ENCODE assay signal across 8 cellular contexts in the genomic region with DNA sequence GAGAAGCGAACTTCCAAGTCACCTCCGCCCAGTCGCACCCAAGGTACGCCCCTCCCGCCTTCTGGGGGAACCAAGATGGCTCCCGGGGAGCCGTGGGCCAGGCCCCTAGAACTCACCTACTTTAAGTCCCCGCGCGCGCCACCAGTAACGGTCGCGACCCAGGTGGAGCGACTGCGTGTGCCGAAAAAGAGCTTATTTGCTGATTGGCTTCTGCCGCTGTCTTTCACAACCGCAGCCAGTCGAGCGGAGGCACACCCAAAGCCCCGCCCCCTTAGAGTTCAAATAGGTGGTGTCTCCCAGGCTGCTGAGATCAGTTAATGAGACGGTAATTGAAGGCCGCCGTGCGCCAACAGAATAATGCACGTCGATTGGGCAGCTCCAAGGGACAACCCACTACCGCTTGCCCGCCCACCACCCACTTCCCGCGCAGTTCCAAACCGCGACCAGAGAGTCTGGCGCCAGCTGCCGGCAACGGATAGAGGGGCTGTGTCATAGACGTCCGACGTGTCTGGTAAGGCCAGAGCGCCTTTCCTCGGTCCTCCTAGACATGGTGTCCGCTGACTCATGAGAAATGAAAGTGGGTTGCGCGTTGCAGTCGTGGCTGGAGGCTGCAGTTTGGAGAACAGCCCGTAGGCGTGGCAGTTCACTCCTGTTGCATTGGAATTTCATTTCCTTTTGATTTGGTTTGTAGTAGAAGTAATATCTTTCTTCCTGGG. TPM values are rescaled to one million over a fixed set of nuclear protein-coding genes. Genes with fewer than 3 reads are reported as not detected.
DNase-seq lines count a peak whose midpoint lies in the region; ATAC-seq and TF ChIP-seq lines count a peak whose summit lies in the region.

TSS of gene MDC1 (minus strand) at position 153 of the 716 bp plus-strand sequence. CDS start 2,106 bp downstream, outside the sequence.

- H3K27me3 ChIP-seq in ascending aorta (no peaks in the 10 kb centered on the region), right atrium auricular region (no peaks in the 10 kb centered on the region), uterus (no peaks in the 10 kb centered on the region)

- peaks cover 65% of the 10 kb centered on the region for H3K36me3 Mint-ChIP-seq in T-helper 2 cell treated with Interferon-gamma antibody and Interleukin-4, amounts not matched to agents 5 μg/mL and 100 μg/mL, for 36 hours (ENCODE audit: low read depth)

- peak within 1 kb of the TSS; percentile 93 for H3K4me3 Mint-ChIP-seq in T-helper 2 cell treated with Interferon-gamma antibody and Interleukin-4, amounts not matched to agents 5 μg/mL and 100 μg/mL, for 36 hours

- H3K4me1 Mint-ChIP-seq in T-helper 2 cell treated with Interferon-gamma antibody and Interleukin-4, amounts not matched to agents 5 μg/mL and 100 μg/mL, for 36 hours (ENCODE audit: low read depth), result peaks cover 47% of the 10 kb centered on the region

- H3K36me3 ChIP-seq in ascending aorta (peaks cover 19 to 26% of the 10 kb centered on the region in 2 donors), right atrium auricular region (peaks cover 18% of the 10 kb centered on the region), uterus (no peaks in the 10 kb centered on the region)

- H3K27ac ChIP-seq in ascending aorta, result peak within 1 kb of the TSS; percentile 93 to 94
- peak within 1 kb of the TSS; percentile 91 to 94 for H3K27ac ChIP-seq in right atrium auricular region
- peak within 1 kb of the TSS; percentile 91 to 96 for H3K27ac ChIP-seq in uterus

- TF ChIP-seq POLR2A in uterus (IDR thresholded peaks at IDR 0.05), result peak; percentile 83 to 88

- DNase-seq in NCI-H1930 (lab: John Stamatoyannopoulos, UW), result peak; percentile 99
- peak; percentile 100 for DNase-seq in T-helper 2 cell treated with Interferon-gamma antibody and Interleukin-4, amounts not matched to agents 5 μg/mL and 100 μg/mL, for 36 hours (ENCODE audit: low spot score)
- peak; percentile 100 for DNase-seq in ascending aorta (ENCODE audit: low spot score in 2 of 2)
- peak; percentile 100 for DNase-seq in right atrium auricular region (ENCODE audit: low spot score)
- peak; percentile 100 for DNase-seq in pulmonary artery endothelial cell (ENCODE audit: low read depth, low spot score)
- peak; percentile 100 for DNase-seq in uterus

- TF ChIP-seq CTCF in ascending aorta (IDR thresholded peaks at IDR 0.05) (peak in 1 of 3 experiments; percentile 65), right atrium auricular region (IDR thresholded peaks at IDR 0.05) (peak in 1 of 2 donors; percentile 45), uterus (IDR thresholded peaks at IDR 0.05) (peak; percentile 21 to 63 (median 38))

- H3K9me3 ChIP-seq in ascending aorta (no peaks in the 10 kb centered on the region), right atrium auricular region (no peaks in the 10 kb centered on the region), uterus (no peaks in the 10 kb centered on the region)

- no peaks in the 10 kb centered on the region for H3K9me3 Mint-ChIP-seq in T-helper 2 cell treated with Interferon-gamma antibody and Interleukin-4, amounts not matched to agents 5 μg/mL and 100 μg/mL, for 36 hours

- H3K4me3 ChIP-seq in ascending aorta (peak within 1 kb of the TSS; percentile 69 to 77), right atrium auricular region (peak within 1 kb of the TSS; percentile 53 to 67), uterus (peak within 1 kb of the TSS; percentile 62 to 65)

- ATAC-seq in GM18502 (IDR thresholded peaks at IDR 0.05; ENCODE audit: poor library complexity, unreplicated experiment) (peak; percentile 69), HG02970 (IDR thresholded peaks at IDR 0.05; ENCODE audit: low FRiP score, unreplicated experiment) (peak; percentile 66)

- H3K27me3 Mint-ChIP-seq in T-helper 2 cell treated with Interferon-gamma antibody and Interleukin-4, amounts not matched to agents 5 μg/mL and 100 μg/mL, for 36 hours (ENCODE audit: low read depth), result peaks cover 4% of the 10 kb centered on the region

- H3K4me1 ChIP-seq in ascending aorta (peaks cover 0 to 24% of the 10 kb centered on the region in 2 donors), right atrium auricular region (peaks cover 0 to 38% of the 10 kb centered on the region in 2 donors), uterus (no peaks in the 10 kb centered on the region)

- intact Hi-C loops in ascending aorta (cut with DNase I), result loop anchor here (1.0 kb wide), 3 partner anchors 26 to 100 kb away; partner anchors contain the start of genes MRPS18B and PPP1R10
- intact Hi-C loops in uterus (cut with DNase I; ENCODE audit: low total_unique reads), result no loop called here

- H3K27ac Mint-ChIP-seq in T-helper 2 cell treated with Interferon-gamma antibody and Interleukin-4, amounts not matched to agents 5 μg/mL and 100 μg/mL, for 36 hours, result peak within 1 kb of the TSS; percentile 98

RNA-seq across cellular contexts. Expression of gene MDC1, which starts in this region (rescaled TPM):
- total RNA-seq in ascending aorta (27.1 TPM), right atrium auricular region (10 to 100 TPM in 1 of 2 donors, 1 to 10 TPM in 1; 6.7 to 12.3 TPM), pulmonary artery endothelial cell (10.2 and 11.0 TPM in 2 replicates), uterus (10 to 100 TPM in 2 of 4 donors, 1 to 10 TPM in 2; 3.1 to 61.9 (median 10.2) TPM)

Comparison
In these comparisons a context has a peak if more than half of its experiments do, and no peak if none do; other contexts are left out.
1. Peak in every context shown above with its lines: DNase-seq, ATAC-seq, H3K4me3 ChIP-seq and H3K27ac ChIP-seq.